ENCODE assay signal across 21 cellular contexts in genomic region chr11:33083918-33084317, GRCh38. TPM values are rescaled to one million over a fixed set of nuclear protein-coding genes. Genes with fewer than 3 reads are reported as not detected.
DNase-seq lines count a peak whose midpoint lies in the region; ATAC-seq, FAIRE-seq and TF ChIP-seq lines count a peak whose summit lies in the region.
"Had no signal": no experiment of that assay in that cellular context is flagged by ENCODE, and none has a peak within 500 bp of the region (broad histone marks: within the 10 kb centered on the region; RNA-seq: fewer than 3 reads in every experiment).

No MANE protein-coding gene starts in this region.

- in situ Hi-C loops in HepG2 (cut with HindIII; ENCODE audit: extremely low pct_ligation_motif_present, low pct_unique_long_range_greater_than_20kb) = no loop called here

- no peak for TF ChIP-seq POLR2A in HepG2 (IDR thresholded peaks at IDR 0.05; ENCODE audit: insufficient read depth in 1 of 2, low read depth in 2 of 2, low read length in 2 of 2)

- H3K36me3 ChIP-seq in liver (ENCODE audit: control insufficient read depth in 4 of 4, insufficient read depth in 3 of 4, low read depth in 1 of 4, low read length in 3 of 4) (peaks cover 0 to 5% (median under 1%) of the 10 kb centered on the region in 4 donors), HepG2 (replicated peaks in 1 of 2; ENCODE audit: control insufficient read depth in 1 of 2, insufficient read depth in 2 of 2, low read length in 2 of 2) (peaks cover 2 to 53% of the 10 kb centered on the region in 2 experiments), hepatocyte (replicated peaks; ENCODE audit: insufficient read depth, low read depth) (peaks cover 8% of the 10 kb centered on the region)
- H3K36me3 ChIP-seq in naive thymus-derived CD4-positive, alpha-beta T cell (ENCODE audit: control insufficient read depth in 2 of 3, insufficient read depth in 3 of 3, low read length in 3 of 3) = peaks cover 0 to 24% (median 0%) of the 10 kb centered on the region in 3 experiments
- H3K36me3 ChIP-seq: BE2C had no signal

- TF ChIP-seq CTCF in liver (IDR thresholded peaks at IDR 0.05; ENCODE audit: low read depth, low read length, missing input control) (no peak), HepG2 (CRISPR knock-in tag; IDR thresholded peaks at IDR 0.05) (no peak), hepatocyte (IDR thresholded peaks at IDR 0.05; ENCODE audit: poor library complexity) (no peak)

- peaks cover 4 to 37% (median 24%) of the 10 kb centered on the region in 5 donors for H3K36me3 Mint-ChIP-seq in naive thymus-derived CD4-positive, alpha-beta T cell

- H2AFZ ChIP-seq in HepG2 (ENCODE audit: low read length) = no peak overlapping the region
- H2AFZ ChIP-seq in hepatocyte = no peak overlapping the region
- H2AFZ ChIP-seq: GM23338 had no signal

- FAIRE-seq in HepG2 (lab: Jason Lieb, UNC) = no peak
- FAIRE-seq: A204.1, D721Med, GM12892, GM18507, H54 had no signal

- H3K4me2 ChIP-seq in HepG2 (ENCODE audit: low read depth, low read length) (no peak overlapping the region), hepatocyte (no peak overlapping the region)
- H3K4me2 ChIP-seq: GM23338 had no signal

- ATAC-seq in HepG2 (no peak), left colon (no peak), HG03565 (IDR thresholded peaks at IDR 0.05; ENCODE audit: unreplicated experiment) (no peak)
- ATAC-seq in naive thymus-derived CD4-positive, alpha-beta T cell = no peak
- ATAC-seq: GM23338 had no signal

- BruUV-seq in HepG2 (replicated peaks; lab: Mats Ljungman, UMichigan) = no TSS peak

- no peaks in the 10 kb centered on the region for H3K27me3 Mint-ChIP-seq in naive thymus-derived CD4-positive, alpha-beta T cell
- H3K27me3 Mint-ChIP-seq: CD4-positive, alpha-beta T cell had no signal

- POLR2A ChIA-PET in HepG2 (lab: Yijun Ruan, JAX) = no interaction called here
- POLR2A ChIA-PET in naive thymus-derived CD4-positive, alpha-beta T cell (lab: Charles Lee) = no interaction called here

- intact Hi-C loops in HepG2 (cut with micrococcal nuclease; ENCODE audit: unreplicated experiment) = no loop called here
- intact Hi-C loops in naive thymus-derived CD4-positive, alpha-beta T cell (cut with micrococcal nuclease) = no loop called here
- intact Hi-C loops in left colon (cut with DNase I, micrococcal nuclease) = no loop called here

- H3K4me3 Mint-ChIP-seq in naive thymus-derived CD4-positive, alpha-beta T cell = no peak overlapping the region
- H3K4me3 Mint-ChIP-seq: CD4-positive, alpha-beta T cell; GM23338 had no signal

- H3K27me3 ChIP-seq in liver (ENCODE audit: control insufficient read depth in 4 of 4, insufficient read depth in 4 of 4, low read length in 3 of 4) (no peaks in the 10 kb centered on the region), HepG2 (ENCODE audit: control insufficient read depth in 1 of 2, insufficient read depth in 2 of 2, low read length in 2 of 2) (no peaks in the 10 kb centered on the region), hepatocyte (no peaks in the 10 kb centered on the region)
- no peaks in the 10 kb centered on the region for H3K27me3 ChIP-seq in naive thymus-derived CD4-positive, alpha-beta T cell (ENCODE audit: control insufficient read depth in 2 of 2, insufficient read depth in 2 of 2, low read length in 2 of 2)
- H3K27me3 ChIP-seq: BE2C had no signal

- H3K79me2 ChIP-seq in HepG2 (ENCODE audit: insufficient read depth, low read length) = no peaks in the 10 kb centered on the region
- H3K79me2 ChIP-seq in hepatocyte = no peaks in the 10 kb centered on the region

- H3K27ac Mint-ChIP-seq in naive thymus-derived CD4-positive, alpha-beta T cell = peak overlapping the region in 5 of 9 donors; percentile 17 to 63 (median 38)
- H3K27ac Mint-ChIP-seq: CD4-positive, alpha-beta T cell; GM23338 had no signal

- TF ChIP-seq RAD21 in liver (IDR thresholded peaks at IDR 0.05) = peak; percentile 25 to 61
- no peak for TF ChIP-seq RAD21 in HepG2 (CRISPR knock-in tag; IDR thresholded peaks at IDR 0.05)

- H3K27ac ChIP-seq in liver (ENCODE audit: low read depth in 1 of 2, low read length in 2 of 2) (peak overlapping the region; percentile 56 to 93), HepG2 (ENCODE audit: extremely low read length, insufficient read depth, low read length) (no peak overlapping the region), hepatocyte (no peak overlapping the region)
- H3K27ac ChIP-seq in naive thymus-derived CD4-positive, alpha-beta T cell (ENCODE audit: low read depth, low read length) = no peak overlapping the region

- no peaks in the 10 kb centered on the region for H3K9me3 Mint-ChIP-seq in naive thymus-derived CD4-positive, alpha-beta T cell
- H3K9me3 Mint-ChIP-seq: CD4-positive, alpha-beta T cell; GM23338 had no signal

- H3K9me2 ChIP-seq in hepatocyte (replicated peaks; ENCODE audit: insufficient read depth) = no peaks in the 10 kb centered on the region

- CTCF ChIA-PET in HepG2 (lab: Yijun Ruan, JAX; ENCODE audit: low intra/inter-chr PET ratio, low total read pairs) = no interaction called here
- CTCF ChIA-PET in naive thymus-derived CD4-positive, alpha-beta T cell (lab: Charles Lee) = no interaction called here

- DNase-seq in HepG2 (ENCODE audit: low spot score) (no peak), dedifferentiated amniotic fluid mesenchymal stem cell (ENCODE audit: extremely low spot score) (peak; percentile 26), left colon (no peak), hepatocyte (ENCODE audit: low spot score) (no peak)
- DNase-seq in naive thymus-derived CD4-positive, alpha-beta T cell = no peak
- DNase-seq: ACHN; BE2C; C1 segment of cervical spinal cord; Caco-2; CD4-positive, alpha-beta T cell; DMS79; GDM1; HCEC 1CT had no signal

- no peaks in the 10 kb centered on the region for H3K4me1 Mint-ChIP-seq in naive thymus-derived CD4-positive, alpha-beta T cell
- H3K4me1 Mint-ChIP-seq: GM23338 had no signal

- 36% methylated on average over 1 of the region's 1 CpG for WGBS in liver
- WGBS in HepG2 (ENCODE audit: low lambda C conversion rate) = 93% methylated on average over 1 of the region's 1 CpG
- WGBS in hepatocyte (ENCODE audit: low lambda C conversion rate, missing lambda C conversion rate) = 97% methylated on average over 1 of the region's 1 CpG

- H4K20me1 ChIP-seq in HepG2 (ENCODE audit: insufficient read depth, low read length) = no peaks in the 10 kb centered on the region
- H4K20me1 ChIP-seq in hepatocyte (ENCODE audit: insufficient read depth, poor library complexity, severe bottlenecking) = no peaks in the 10 kb centered on the region

- TF ChIP-seq EP300 in HepG2 (IDR thresholded peaks at IDR 0.05; ENCODE audit: low read depth in 2 of 2, low read length in 2 of 2) (no peak), HepG2 (CRISPR knock-in tag; IDR thresholded peaks at IDR 0.05; ENCODE audit: borderline replicate concordance) (no peak)

- no peak overlapping the region for H3K9ac ChIP-seq in liver (ENCODE audit: low read depth in 1 of 2, low read length in 2 of 2)
- H3K9ac ChIP-seq in HepG2 (ENCODE audit: insufficient read depth, low read depth, low read length) = no peak overlapping the region

- H3K4me1 ChIP-seq in liver (ENCODE audit: control insufficient read depth in 4 of 4, insufficient read depth in 4 of 4, low read length in 3 of 4) (peaks cover 6 to 26% (median 20%) of the 10 kb centered on the region in 4 donors), HepG2 (ENCODE audit: insufficient read depth, low read length) (peaks cover 18% of the 10 kb centered on the region), hepatocyte (ENCODE audit: insufficient read depth) (peaks cover 9% of the 10 kb centered on the region)
- no peaks in the 10 kb centered on the region for H3K4me1 ChIP-seq in naive thymus-derived CD4-positive, alpha-beta T cell (ENCODE audit: control insufficient read depth in 2 of 2, insufficient read depth in 2 of 2, low read length in 2 of 2)
- H3K4me1 ChIP-seq: BE2C had no signal

- H3K9me3 ChIP-seq in liver (ENCODE audit: control insufficient read depth in 4 of 4, low read length in 3 of 4) = no peaks in the 10 kb centered on the region
- H3K9me3 ChIP-seq in HepG2 (ENCODE audit: low read length) = no peaks in the 10 kb centered on the region
- H3K9me3 ChIP-seq in naive thymus-derived CD4-positive, alpha-beta T cell (ENCODE audit: control insufficient read depth in 2 of 3, low read length in 3 of 3) = no peaks in the 10 kb centered on the region
- no peaks in the 10 kb centered on the region for H3K9me3 ChIP-seq in hepatocyte (ENCODE audit: low read depth)
- H3K9me3 ChIP-seq: BE2C, Caco-2 had no signal

- H3K4me3 ChIP-seq in liver (ENCODE audit: low read depth in 1 of 3, low read length in 3 of 3) (no peak overlapping the region), HepG2 (replicated peaks in 1 of 3; ENCODE audit: insufficient read depth in 1 of 3, low read depth in 2 of 3, low read length in 3 of 3) (no peak overlapping the region), hepatocyte (no peak overlapping the region)
- no peak overlapping the region for H3K4me3 ChIP-seq in naive thymus-derived CD4-positive, alpha-beta T cell (ENCODE audit: low read length)
- H3K4me3 ChIP-seq: GM23338 had no signal

RNA-seq across cellular contexts. Expression of gene TCP11L1, which starts 44.5 kb away (rescaled TPM):
- total RNA-seq in liver (10 to 100 TPM; 10.5 to 11.7 TPM), HepG2 (2016; rRNA removed; fragmentation: Illumina TruSeq; extraction: Trizol) (10.1 and 14.0 TPM in 2 replicates), left colon (10 to 100 TPM; 30.7 to 32.9 TPM), hepatocyte (16.8 and 25.5 TPM in 2 replicates)
- polyA plus RNA-seq in liver (1 to 10 TPM; 2.9 to 3.3 TPM), HepG2 (2011; rRNA removed) (7.4 and 7.9 TPM in 2 replicates), hepatocyte (9.8 and 11.2 TPM in 2 replicates)
- 3.9 and 4.2 TPM in 2 replicates for total RNA-seq in HepG2 (2016; cell fraction: cytosol; rRNA removed; fragmentation: Illumina TruSeq; extraction: Trizol; ENCODE audit: low read depth)
- 10.1 and 10.9 TPM in 2 replicates for total RNA-seq in HepG2 (2016; cell fraction: insoluble cytoplasmic fraction; rRNA removed; fragmentation: Illumina TruSeq; extraction: Trizol)
- total RNA-seq in HepG2 (2016; cell fraction: membrane; rRNA removed; fragmentation: Illumina TruSeq; extraction: Trizol) = 9.8 and 11.8 TPM in 2 replicates
- 9.6 and 12.5 TPM in 2 replicates for total RNA-seq in HepG2 (2016; cell fraction: nucleus; rRNA removed; fragmentation: Illumina TruSeq; extraction: Trizol)
- 5.8 and 6.9 TPM in 2 replicates for polyA plus RNA-seq in HepG2 (2011; cell fraction: cytosol; rRNA removed)
- 6.0 and 7.4 TPM in 2 replicates for polyA plus RNA-seq in HepG2 (2011; cell fraction: nucleus; rRNA removed)
- 5.4 and 5.9 TPM in 2 replicates for polyA plus RNA-seq in HepG2 (2012)
- 4.6 and 4.7 TPM in 2 replicates for polyA plus RNA-seq in HepG2 (2016; cell fraction: cytosol; fragmentation: Illumina TruSeq; extraction: Trizol; ENCODE audit: low read depth)
- polyA plus RNA-seq in HepG2 (2016; cell fraction: insoluble cytoplasmic fraction; fragmentation: Illumina TruSeq; extraction: Trizol; ENCODE audit: low read depth) = 7.4 and 9.0 TPM in 2 replicates
- polyA plus RNA-seq in HepG2 (2016; cell fraction: membrane; fragmentation: Illumina TruSeq; extraction: Trizol; ENCODE audit: low read depth) = 7.2 and 7.3 TPM in 2 replicates
- polyA plus RNA-seq in HepG2 (2016; cell fraction: nucleus; fragmentation: Illumina TruSeq; extraction: Trizol; ENCODE audit: insufficient read depth, low read depth) = 6.7 and 7.9 TPM in 2 replicates
- polyA minus RNA-seq in HepG2 (2011; rRNA and poly(A)+ RNA removed; ENCODE audit: low replicate concordance) = 35.7 and 40.8 TPM in 2 replicates
- 11.7 and 13.2 TPM in 2 replicates for polyA minus RNA-seq in HepG2 (2011; cell fraction: cytosol; rRNA and poly(A)+ RNA removed)
- 18.0 and 24.1 TPM in 2 replicates for polyA minus RNA-seq in HepG2 (2011; cell fraction: nucleus; rRNA and poly(A)+ RNA removed)
- total RNA-seq in naive thymus-derived CD4-positive, alpha-beta T cell = 10 to 100 TPM in 4 of 5 experiments, 1 to 10 TPM in 1; 9.1 to 17.1 (median 13.3) TPM
- 1 to 10 TPM; 1.8 to 3.2 TPM for polyA plus RNA-seq in naive thymus-derived CD4-positive, alpha-beta T cell

Comparison
In these comparisons a context has a peak if more than half of its experiments do, and no peak if none do; other contexts are left out.
1. H3K27ac ChIP-seq: peak in liver (2 of 2); none in HepG2 (single experiment), naive thymus-derived CD4-positive, alpha-beta T cell (single experiment) and hepatocyte (single experiment).